ENCODE assay signal across 8 cellular contexts in genomic region chr7:142782922-142783900, GRCh38. TPM values are rescaled to one million over a fixed set of nuclear protein-coding genes. Genes with fewer than 3 reads are reported as not detected.
A peak's percentile ranks its signal among the peaks of the same experiment; 100 is the strongest.
DNase-seq lines count a peak whose midpoint lies in the region; ATAC-seq and TF ChIP-seq lines count a peak whose summit lies in the region.

No MANE protein-coding gene starts in this region.

- DNase-seq in GM06990 (ENCODE audit: extremely low read depth, insufficient read length) (peak; percentile 83), HCT116 (ENCODE audit: low read depth, low spot score) (peak; percentile 89), LoVo (ENCODE audit: low spot score) (peak; percentile 98), RPMI8226 (peak; percentile 96), fibroblast of villous mesenchyme (ENCODE audit: low read depth) (peak; percentile 95), tibial nerve (ENCODE audit: low spot score in 2 of 2) (peak; percentile 63 to 83)
- peak; percentile 66 for DNase-seq in activated effector memory CD4-positive, alpha-beta T cell treated with Interleukin-2 at 50 U/mL for 16 hours

- 10 to 13% methylated on average over 32 of the region's 32 CpGs for WGBS in tibial nerve, 2 donors

- TF ChIP-seq POLR2A in HCT116 (IDR thresholded peaks at IDR 0.05; ENCODE audit: borderline replicate concordance, extremely low read depth, insufficient read depth, insufficient read length) (no peak), tibial nerve (IDR thresholded peaks at IDR 0.05) (no peak)

- no peaks in the 10 kb centered on the region for H4K20me1 ChIP-seq in HCT116 (ENCODE audit: insufficient read depth)
- H4K20me1 ChIP-seq in neural cell (ENCODE audit: insufficient read depth): no peaks in the 10 kb centered on the region

- POLR2A ChIA-PET in HCT116 (lab: Charles Lee): interaction anchor here (0.7 to 1.2 kb wide), 4 partner anchors 151 to 247 kb away, joined by 3 to 5 read pairs (median 3); no protein-coding TSS in a partner anchor

- H3K4me3 ChIP-seq in GM06990 (replicated peaks; ENCODE audit: low read depth, low read length): peak overlapping the region; percentile 58
- H3K4me3 ChIP-seq in HCT116 (replicated peaks in 1 of 2; ENCODE audit: low read depth in 1 of 2, low read length in 2 of 2): peak overlapping the region; percentile 38 to 51
- peak overlapping the region; percentile 58 for H3K4me3 ChIP-seq in fibroblast of villous mesenchyme (ENCODE audit: low read depth, low read length)
- H3K4me3 ChIP-seq in neural cell (ENCODE audit: low read length): peak overlapping the region; percentile 46
- H3K4me3 ChIP-seq in tibial nerve: peak overlapping the region in 3 of 4 donors; percentile 5 to 31 (median 30)

- H3K4me1 ChIP-seq in HCT116 (ENCODE audit: control insufficient read depth in 1 of 2, insufficient read depth in 2 of 2, low read length in 2 of 2) (peaks cover 0 to 5% of the 10 kb centered on the region in 2 experiments; a peak in 1 of 4 replicates), tibial nerve (peaks cover 0 to 6% (median 0%) of the 10 kb centered on the region in 4 donors)

- TF ChIP-seq CTCF in GM06990 (IDR thresholded peaks at IDR 0.05; ENCODE audit: insufficient read depth, low read length, poor library complexity, severe bottlenecking) (peak; percentile 93), HCT116 (IDR thresholded peaks at IDR 0.05 in 2 of 3, conservative IDR thresholded peaks at IDR 0.05 in 1 of 3; ENCODE audit: borderline replicate concordance in 1 of 3, insufficient read depth in 1 of 3, low read depth in 2 of 3, low read length in 2 of 3) (peak; percentile 88 to 100 (median 92)), fibroblast of villous mesenchyme (IDR thresholded peaks at IDR 0.05; ENCODE audit: insufficient read depth, low read depth, low read length) (peak; percentile 97), neural cell (IDR thresholded peaks at IDR 0.05; ENCODE audit: poor library complexity, severe bottlenecking) (peak; percentile 98), tibial nerve (IDR thresholded peaks at IDR 0.05) (peak; percentile 80 to 90 (median 87))

- peak overlapping the region; percentile 87 for H3K4me2 ChIP-seq in HCT116 (ENCODE audit: low read length)
- no peak overlapping the region for H3K4me2 ChIP-seq in neural cell (ENCODE audit: low read length)

- no TSS peak for BruUV-seq in HCT116 (replicated peaks; lab: Mats Ljungman, UMichigan)

- H3K36me3 ChIP-seq in GM06990 (ENCODE audit: control insufficient read depth, insufficient read depth, low read length) (no peaks in the 10 kb centered on the region), HCT116 (ENCODE audit: control insufficient read depth in 1 of 2, insufficient read depth in 2 of 2, low read length in 2 of 2) (no peaks in the 10 kb centered on the region), neural cell (ENCODE audit: insufficient read depth, low read length) (no peaks in the 10 kb centered on the region), tibial nerve (no peaks in the 10 kb centered on the region)

- TF ChIP-seq EP300 in neural cell (conservative IDR thresholded peaks at IDR 0.05; ENCODE audit: poor library complexity, severe bottlenecking) (no peak), tibial nerve (IDR thresholded peaks at IDR 0.05) (no peak)

- CTCF ChIA-PET in HCT116 (lab: Charles Lee): interaction anchor here (0.6 to 4.7 kb wide), 50 partner anchors 8 to 444 kb away, joined by 3 to 166 read pairs (median 4); partner anchors contain the start of gene PRSS2

- RAD21 ChIA-PET in HCT116 (lab: Charles Lee; ENCODE audit: low non-redundant PET in 1 of 2, low total read pairs in 2 of 2, uncharacterized antibody in 2 of 2, unreplicated experiment in 2 of 2): interaction anchor here (0.6 to 1.5 kb wide), 13 partner anchors 28 to 248 kb away, joined by 3 to 19 read pairs (median 5); no protein-coding TSS in a partner anchor

- H3K9me3 ChIP-seq in HCT116 (ENCODE audit: control insufficient read depth in 1 of 2, insufficient read depth in 1 of 2, low read depth in 1 of 2, low read length in 2 of 2) (no peaks in the 10 kb centered on the region), neural cell (ENCODE audit: low read length) (no peaks in the 10 kb centered on the region), tibial nerve (no peaks in the 10 kb centered on the region)

- TF ChIP-seq RAD21 in HCT116 (IDR thresholded peaks at IDR 0.05; ENCODE audit: low read depth): peak; percentile 99
- peak; percentile 96 for TF ChIP-seq RAD21 in neural cell (conservative IDR thresholded peaks at IDR 0.05)

- intact Hi-C loops in HCT116 (cut with micrococcal nuclease): loop anchor here (1.0 to 5.0 kb wide), 8 partner anchors 71 to 266 kb away; no protein-coding TSS in a partner anchor

- no peaks in the 10 kb centered on the region for H3F3A ChIP-seq in neural cell (ENCODE audit: insufficient read depth, low read length, poor library complexity, severe bottlenecking)

- H3K27me3 ChIP-seq in GM06990 (replicated peaks; ENCODE audit: control insufficient read depth, insufficient read depth, low read length) (no peaks in the 10 kb centered on the region), HCT116 (ENCODE audit: insufficient read depth, low read length) (no peaks in the 10 kb centered on the region), neural cell (ENCODE audit: insufficient read depth, low read depth, low read length) (no peaks in the 10 kb centered on the region), tibial nerve (no peaks in the 10 kb centered on the region)

- no peaks in the 10 kb centered on the region for H3K9me2 ChIP-seq in HCT116 (ENCODE audit: insufficient read depth)
- no peaks in the 10 kb centered on the region for H3K9me2 ChIP-seq in neural cell (ENCODE audit: insufficient read depth, low read length)

- peak; percentile 91 for ATAC-seq in HCT116

- H3K79me2 ChIP-seq in HCT116 (ENCODE audit: insufficient read depth, low read length) (no peaks in the 10 kb centered on the region), neural cell (replicated peaks; ENCODE audit: insufficient read depth, low read length) (no peaks in the 10 kb centered on the region)

- H3K27ac ChIP-seq in HCT116 (ENCODE audit: low read depth, low read length) (no peak overlapping the region), neural cell (ENCODE audit: low read length) (no peak overlapping the region), tibial nerve (peak overlapping the region in 1 of 4 donors; percentile 22)

- H2AFZ ChIP-seq in HCT116 (ENCODE audit: low read depth, low read length, poor library complexity, severe bottlenecking): peak overlapping the region; percentile 97
- no peak overlapping the region for H2AFZ ChIP-seq in neural cell (ENCODE audit: low read depth, low read length)

- H3K9ac ChIP-seq in HCT116 (ENCODE audit: low read length): no peak overlapping the region
- H3K9ac ChIP-seq in neural cell (ENCODE audit: low read length): no peak overlapping the region

TF ChIP-seq in HCT116, 20 proteins besides CTCF, POLR2A, EP300 and RAD21:
- TF ChIP-seq SIN3A (IDR thresholded peaks at IDR 0.05; ENCODE audit: low read depth): no peak
- TF ChIP-seq CBX3 (IDR thresholded peaks at IDR 0.05; ENCODE audit: low read depth): peak; percentile 73; the same call in 1 of the 2 replicates
- peak; percentile 49; the same call in 1 of the 2 replicates for TF ChIP-seq EGR1 (IDR thresholded peaks at IDR 0.05; ENCODE audit: low read depth)
- peak; percentile 44; the same call in 1 of the 2 replicates for TF ChIP-seq MAX (IDR thresholded peaks at IDR 0.05)
- TF ChIP-seq EZH2phosphoT487 (IDR thresholded peaks at IDR 0.05; ENCODE audit: borderline replicate concordance): no peak
- TF ChIP-seq YY1 (IDR thresholded peaks at IDR 0.05; ENCODE audit: extremely low read depth, insufficient replicate concordance, low read depth, low read length): peak; percentile 61

TF ChIP-seq in neural cell, 6 proteins besides CTCF, POLR2A, EP300 and RAD21:
- TF ChIP-seq MXI1 (conservative IDR thresholded peaks at IDR 0.05; ENCODE audit: poor library complexity, severe bottlenecking): no peak
- TF ChIP-seq SMC3 (conservative IDR thresholded peaks at IDR 0.05; ENCODE audit: poor library complexity): peak; percentile 99

RNA-seq across cellular contexts. Expression of gene PRSS2, which starts 12.4 kb away (rescaled TPM):
- 36.8 TPM for total RNA-seq in HCT116 (2021; ENCODE audit: unreplicated experiment)
- not detected in 2 replicates for polyA plus RNA-seq in HCT116 (2012)
- total RNA-seq in fibroblast of villous mesenchyme: not detected in 2 replicates
- polyA plus RNA-seq in neural cell: not detected in 2 replicates
- not detected in 2 replicates for polyA minus RNA-seq in neural cell
- total RNA-seq in tibial nerve: 10 to 100 TPM in 2 of 4 donors, 1 to 10 TPM in 2; 2.5 to 78.0 (median 12.0) TPM

RNA-seq across cellular contexts. Expression of gene PRSS1, which starts 33.9 kb away (rescaled TPM):
- 14.6 TPM for total RNA-seq in HCT116 (2021; ENCODE audit: unreplicated experiment)
- 0.12 and 0.80 TPM in 2 replicates for polyA plus RNA-seq in HCT116 (2012)
- total RNA-seq in fibroblast of villous mesenchyme: not detected in 2 replicates
- polyA plus RNA-seq in neural cell: not detected in 2 replicates
- not detected in 2 replicates for polyA minus RNA-seq in neural cell
- 10 to 100 TPM in 1 of 4 donors, 1 to 10 TPM in 3; 1.7 to 51.3 (median 4.8) TPM for total RNA-seq in tibial nerve
